Comparison of ENCODE assay signal across 8 cellular contexts in the genomic region with DNA sequence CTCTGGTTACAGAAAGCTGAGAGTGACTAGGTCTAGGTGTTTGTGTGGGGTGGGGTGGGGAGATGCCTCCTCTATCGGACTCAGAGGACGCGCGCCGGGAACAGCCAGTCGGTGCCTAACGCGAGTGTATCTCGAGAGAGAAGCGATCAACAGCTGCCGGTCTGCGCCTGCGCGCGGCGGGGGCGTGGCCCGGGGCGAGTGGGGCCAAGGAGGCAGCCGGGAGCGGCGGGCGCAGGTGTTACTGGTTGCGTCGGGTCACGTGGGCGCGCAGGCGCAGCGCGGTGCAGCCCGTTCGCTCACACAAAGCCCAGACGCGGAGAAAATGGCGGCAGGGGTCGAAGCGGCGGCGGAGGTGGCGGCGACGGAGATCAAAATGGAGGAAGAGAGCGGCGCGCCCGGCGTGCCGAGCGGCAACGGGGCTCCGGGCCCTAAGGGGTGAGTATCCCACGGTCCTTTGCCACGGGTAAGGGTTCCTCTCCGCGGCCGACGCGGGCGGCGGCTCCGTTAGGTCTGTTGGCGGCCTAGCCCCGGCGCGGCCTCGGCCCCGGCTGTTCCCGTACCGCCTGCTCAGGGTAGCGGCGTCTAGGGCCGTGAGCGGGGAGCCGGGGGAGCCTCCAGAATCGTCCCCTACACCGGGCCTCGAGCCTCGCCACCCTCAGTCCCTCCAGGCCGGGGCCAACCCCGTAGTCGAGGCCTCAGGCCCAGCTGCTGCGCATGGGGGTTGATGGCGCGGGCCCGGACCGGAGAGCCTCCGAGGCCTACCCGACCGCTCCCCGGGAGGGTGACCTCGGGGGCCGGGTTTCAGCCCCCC. TPM values are rescaled to one million over a fixed set of nuclear protein-coding genes. Genes with fewer than 3 reads are reported as not detected.
DNase-seq lines count a peak whose midpoint lies in the region; ATAC-seq and TF ChIP-seq lines count a peak whose summit lies in the region.

TSS of gene HNRNPM (plus strand) at position 299 of the 811 bp plus-strand sequence. CDS start at position 323, 24 bp downstream.

- H3K9me3 Mint-ChIP-seq in IgD-negative memory B cell: no peaks in the 10 kb centered on the region

- H3K36me3 Mint-ChIP-seq in IgD-negative memory B cell: peaks cover 4% of the 10 kb centered on the region

- peak within 1 kb of the TSS; percentile 99 for H3K4me3 ChIP-seq in mucosa of descending colon

- H3K4me1 ChIP-seq in mucosa of descending colon (ENCODE audit: low read depth): peaks cover 38% of the 10 kb centered on the region

- ATAC-seq in GM21529 (IDR thresholded peaks at IDR 0.05; ENCODE audit: unreplicated experiment) (peak; percentile 59), mucosa of descending colon (peak; percentile 97)

- no peaks in the 10 kb centered on the region for H3K36me3 ChIP-seq in mucosa of descending colon (ENCODE audit: low read depth)

- H3K27me3 Mint-ChIP-seq in IgD-negative memory B cell: peaks cover 3% of the 10 kb centered on the region

- peak; percentile 97 for DNase-seq in DMS 273 treated with DMSO at 0.1 percent for 48 hours (lab: John Stamatoyannopoulos, UW)
- peak; percentile 75 for DNase-seq in OCI-M2 (lab: John Stamatoyannopoulos, UW; ENCODE audit: unreplicated experiment)
- DNase-seq in activated T-cell treated with anti-CD3 and anti-CD28 coated beads for 48 hours (ENCODE audit: low read depth): peak; percentile 100
- DNase-seq in epithelial cell of prostate (ENCODE audit: low read depth, low spot score): peak; percentile 85
- peak; percentile 100 for DNase-seq in mucosa of descending colon
- DNase-seq in stimulated activated CD8-positive, alpha-beta memory T cell treated with anti-CD3 and anti-CD28 coated beads, Interleukin-4, amount 100 ng/mL, for 24 hours (ENCODE audit: low read depth): peak; percentile 100

- intact Hi-C loops in mucosa of descending colon (cut with DNase I, micrococcal nuclease): no loop called here

- peak within 1 kb of the TSS; percentile 91 to 99 (median 98) for H3K27ac Mint-ChIP-seq in IgD-negative memory B cell

- peak within 1 kb of the TSS; percentile 68 for H3K27ac ChIP-seq in epithelial cell of prostate

- no peak for TF ChIP-seq CTCF in mucosa of descending colon (IDR thresholded peaks at IDR 0.05)

- H3K4me1 Mint-ChIP-seq in IgD-negative memory B cell: peaks cover 28 to 38% (median 33%) of the 10 kb centered on the region in 3 donors

- H3K4me3 Mint-ChIP-seq in IgD-negative memory B cell: peak within 1 kb of the TSS; percentile 94 to 100 (median 99)

- no peaks in the 10 kb centered on the region for H3K9me3 ChIP-seq in mucosa of descending colon

RNA-seq across cellular contexts. Expression of gene HNRNPM, which starts in this region (rescaled TPM):
- 210 TPM for polyA plus RNA-seq in IgD-negative memory B cell
- 100 to 1,000 TPM; 116 to 181 (median 149) TPM for total RNA-seq in mucosa of descending colon

Comparison
In these comparisons a context has a peak if more than half of its experiments do, and no peak if none do; other contexts are left out.
1. Peak in every context shown above with its lines: DNase-seq, ATAC-seq, H3K4me3 ChIP-seq and H3K27ac ChIP-seq.